ENCODE assay signal across 8 cellular contexts in the genomic region with DNA sequence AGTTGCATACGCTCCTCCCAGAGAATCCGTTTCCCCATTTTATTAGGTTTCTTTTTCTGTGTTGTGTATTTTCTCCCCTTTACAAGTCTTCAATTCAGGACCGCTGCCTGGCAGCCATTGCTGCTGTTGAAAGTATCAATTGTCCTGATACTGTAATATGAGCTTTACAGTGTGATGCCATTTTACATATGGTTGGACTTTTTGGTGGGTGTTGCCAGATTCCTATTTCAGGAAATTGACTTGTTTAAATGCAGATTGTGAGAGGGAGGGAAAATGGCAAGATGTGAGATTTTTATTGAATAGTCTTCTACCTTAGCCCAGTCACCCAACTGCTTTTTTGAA.
A peak's percentile ranks its signal among the peaks of the same experiment; 100 is the strongest.
DNase-seq lines count a peak whose midpoint lies in the region; TF ChIP-seq lines count a peak whose summit lies in the region.

No MANE protein-coding gene starts in this region.

- TF ChIP-seq CTCF in HFF-Myc (IDR thresholded peaks at IDR 0.05; ENCODE audit: low read depth, low read length, missing control alignments) = no peak
- no peak for TF ChIP-seq CTCF in VCaP (conservative IDR thresholded peaks at IDR 0.05)
- TF ChIP-seq CTCF in foreskin fibroblast (IDR thresholded peaks at IDR 0.05; ENCODE audit: low read depth, low read length) = no peak

- DNase-seq in AML-193 (lab: John Stamatoyannopoulos, UW) = peak; percentile 19 to 30
- peak; percentile 35 for DNase-seq in HFF-Myc (ENCODE audit: extremely low read depth, low read depth)
- peak in 1 of 2 donors; percentile 67 for DNase-seq in foreskin fibroblast
- DNase-seq in skeletal muscle cell (ENCODE audit: low read depth) = no peak
- DNase-seq in pons (ENCODE audit: low spot score) = no peak
- no peak for DNase-seq in cerebellar nuclear complex (lab: John Stamatoyannopoulos, UW)
- no peak for DNase-seq in NCI-H2196 treated with DMSO at 0.1 percent for 48 hours (lab: John Stamatoyannopoulos, UW; ENCODE audit: unreplicated experiment)

- H3K4me3 ChIP-seq in HFF-Myc (replicated peaks; ENCODE audit: low read depth, low read length) = peak overlapping the region; percentile 98
- H3K4me3 ChIP-seq in foreskin fibroblast (ENCODE audit: low read depth in 1 of 2, low read length in 2 of 2) = peak overlapping the region; percentile 74 to 87
- H3K4me3 ChIP-seq in skeletal muscle cell (ENCODE audit: low read depth, low read length) = peak overlapping the region; percentile 92

- peak overlapping the region; percentile 97 for H3K27ac ChIP-seq in VCaP

Comparison
In these comparisons a context has a peak if more than half of its experiments do, and no peak if none do; other contexts are left out.
1. DNase-seq: peak in AML-193 (2 of 2) and HFF-Myc (single experiment); none in skeletal muscle cell (single experiment), pons (single experiment), cerebellar nuclear complex (0 of 2) and NCI-H2196 treated with DMSO at 0.1 percent for 48 hours (single experiment).
2. Peak in every context shown above with its lines, with median percentiles within 50 percentile points of each other: H3K4me3 ChIP-seq.